In genomic region chr5:74374656-74375055, GRCh38 we compare ENCODE assay signal across 29 cellular contexts.
"Had no signal": no experiment of that assay in that cellular context is flagged by ENCODE, and none has a peak within 500 bp of the region (broad histone marks: within the 10 kb centered on the region; RNA-seq: fewer than 3 reads in every experiment).

No MANE protein-coding gene starts in this region.

- H3K27ac ChIP-seq: brain microvascular endothelial cell, esophagus muscularis mucosa, foreskin keratinocyte, heart left ventricle, pancreas, psoas muscle, right atrium auricular region, suprapubic skin, tibial artery, WERI-Rb-1 had no signal

- H3K36me3 ChIP-seq: brain microvascular endothelial cell, esophagus muscularis mucosa, heart left ventricle, pancreas, right atrium auricular region, suprapubic skin, tibial artery, WERI-Rb-1 had no signal

- H3K9me3 Mint-ChIP-seq: activated naive CD4-positive, alpha-beta T cell treated with anti-CD3 and anti-CD28 coated beads, Interleukin-2, amount 10 ng/mL, durations not matched to agents 7 days and 5 days; activated naive CD8-positive, alpha-beta T cell treated with anti-CD3 and anti-CD28 coated beads, Interleukin-2, amount 10 ng/mL, durations not matched to agents 7 days and 5 days; activated T-cell treated with anti-CD3 and anti-CD28 coated beads, Interleukin-2, amount 50 U/mL, for 24 hours; dendritic cell treated with granulocyte-macrophage colony-stimulating factor and Interleukin-4, amounts not matched to agents 40 ng/mL and 50 ng/mL, for 4 days; endodermal cell; mesothelial cell of epicardium; naive thymus-derived CD4-positive, alpha-beta T cell; T-helper 2 cell treated with Interferon-gamma antibody and Interleukin-4, amounts not matched to agents 5 μg/mL and 100 μg/mL, for 36 hours had no signal

- H3K9me3 ChIP-seq: esophagus muscularis mucosa, pancreas, psoas muscle, right atrium auricular region, suprapubic skin, tibial artery had no signal

- H3K4me1 Mint-ChIP-seq: activated naive CD4-positive, alpha-beta T cell treated with anti-CD3 and anti-CD28 coated beads, Interleukin-2, amount 10 ng/mL, durations not matched to agents 7 days and 5 days; activated naive CD8-positive, alpha-beta T cell treated with anti-CD3 and anti-CD28 coated beads, Interleukin-2, amount 10 ng/mL, durations not matched to agents 7 days and 5 days; naive thymus-derived CD4-positive, alpha-beta T cell; stimulated activated memory B cell treated with anti-CD40 and anti-IgM and Interleukin-4, amounts not matched to agents 10 μg/mL and 1 μg/mL and 100 μg/mL, for 72 hours had no signal

- H3K4me2 ChIP-seq: smooth muscle cell had no signal

- DNase-seq: activated CD4-positive, alpha-beta T cell treated with anti-CD3 and anti-CD28 coated beads for 48 hours; activated CD4-positive, alpha-beta T cell treated with anti-CD3 and anti-CD28 coated beads, Interleukin-2, amount 50 U/mL, for 48 hours; activated CD8-positive, alpha-beta memory T cell treated with anti-CD3 and anti-CD28 coated beads, Interleukin-2, amount 50 U/mL, for 48 hours; activated gamma-delta T cell; activated naive CD4-positive, alpha-beta T cell treated with anti-CD3 and anti-CD28 coated beads, Interleukin-2, amount 10 ng/mL, durations not matched to agents 7 days and 5 days; activated naive CD8-positive, alpha-beta T cell treated with anti-CD3 and anti-CD28 coated beads, Interleukin-2, amount 10 ng/mL, durations not matched to agents 7 days and 5 days; activated T-cell treated with anti-CD3 and anti-CD28 coated beads, Interleukin-2, amount 50 U/mL, for 24 hours; brain microvascular endothelial cell; endodermal cell; foreskin keratinocyte; heart left ventricle; mammary epithelial cell; pancreas; psoas muscle; stimulated activated CD4-positive, alpha-beta T cell treated with anti-CD3 and anti-CD28 coated beads, Interleukin-1b, Interleukin-23, amount 100 ng/mL, for 48 hours; stimulated activated CD4-positive, alpha-beta T cell treated with anti-CD3 and anti-CD28 coated beads, Interleukin-4, amount 100 ng/mL, for 4 hours; stimulated activated CD8-positive, alpha-beta memory T cell treated with anti-CD3 and anti-CD28 coated beads, Interleukin-4, amount 100 ng/mL, for 48 hours; tibial artery; WERI-Rb-1 had no signal

- H3K36me3 Mint-ChIP-seq: activated naive CD4-positive, alpha-beta T cell treated with anti-CD3 and anti-CD28 coated beads, Interleukin-2, amount 10 ng/mL, durations not matched to agents 7 days and 5 days; activated naive CD8-positive, alpha-beta T cell treated with anti-CD3 and anti-CD28 coated beads, Interleukin-2, amount 10 ng/mL, durations not matched to agents 7 days and 5 days; mesothelial cell of epicardium; naive thymus-derived CD4-positive, alpha-beta T cell; stimulated activated memory B cell treated with anti-CD40 and anti-IgM and Interleukin-4, amounts not matched to agents 10 μg/mL and 1 μg/mL and 100 μg/mL, for 72 hours had no signal

- H3K4me3 ChIP-seq: esophagus muscularis mucosa, heart left ventricle, pancreas, psoas muscle, right atrium auricular region, smooth muscle cell, suprapubic skin, tibial artery had no signal

- H3K27ac Mint-ChIP-seq: activated naive CD4-positive, alpha-beta T cell treated with anti-CD3 and anti-CD28 coated beads, Interleukin-2, amount 10 ng/mL, durations not matched to agents 7 days and 5 days; activated naive CD8-positive, alpha-beta T cell treated with anti-CD3 and anti-CD28 coated beads, Interleukin-2, amount 10 ng/mL, durations not matched to agents 7 days and 5 days; activated T-cell treated with anti-CD3 and anti-CD28 coated beads, Interleukin-2, amount 50 U/mL, for 24 hours; dendritic cell treated with granulocyte-macrophage colony-stimulating factor and Interleukin-4, amounts not matched to agents 40 ng/mL and 50 ng/mL, for 4 days; endodermal cell; mesothelial cell of epicardium; naive thymus-derived CD4-positive, alpha-beta T cell; stimulated activated memory B cell treated with anti-CD40 and anti-IgM and Interleukin-4, amounts not matched to agents 10 μg/mL and 1 μg/mL and 100 μg/mL, for 72 hours; T-helper 2 cell treated with Interferon-gamma antibody and Interleukin-4, amounts not matched to agents 5 μg/mL and 100 μg/mL, for 36 hours had no signal

- H3K4me3 Mint-ChIP-seq: activated naive CD4-positive, alpha-beta T cell treated with anti-CD3 and anti-CD28 coated beads, Interleukin-2, amount 10 ng/mL, durations not matched to agents 7 days and 5 days; activated naive CD8-positive, alpha-beta T cell treated with anti-CD3 and anti-CD28 coated beads, Interleukin-2, amount 10 ng/mL, durations not matched to agents 7 days and 5 days; activated T-cell treated with anti-CD3 and anti-CD28 coated beads, Interleukin-2, amount 50 U/mL, for 24 hours; dendritic cell treated with granulocyte-macrophage colony-stimulating factor and Interleukin-4, amounts not matched to agents 40 ng/mL and 50 ng/mL, for 4 days; endodermal cell; mesothelial cell of epicardium; naive thymus-derived CD4-positive, alpha-beta T cell; stimulated activated memory B cell treated with anti-CD40 and anti-IgM and Interleukin-4, amounts not matched to agents 10 μg/mL and 1 μg/mL and 100 μg/mL, for 72 hours; T-helper 2 cell treated with Interferon-gamma antibody and Interleukin-4, amounts not matched to agents 5 μg/mL and 100 μg/mL, for 36 hours had no signal

- ATAC-seq: activated CD4-positive, CD25-positive, alpha-beta regulatory T cell treated with anti-CD3 and anti-CD28 coated beads, Interleukin-2, amount 50 U/mL, for 24 hours; foreskin keratinocyte; heart left ventricle; naive thymus-derived CD4-positive, alpha-beta T cell; pancreas; psoas muscle; stimulated activated memory B cell treated with anti-CD40 and anti-IgM and Interleukin-4, amounts not matched to agents 10 μg/mL and 1 μg/mL and 100 μg/mL, for 72 hours had no signal

- H3K27me3 ChIP-seq: brain microvascular endothelial cell, esophagus muscularis mucosa, foreskin keratinocyte, heart left ventricle, pancreas, right atrium auricular region, suprapubic skin, tibial artery had no signal

- H3K4me1 ChIP-seq: pancreas, right atrium auricular region, tibial artery had no signal
